ENCODE assay signal across 12 cellular contexts in genomic region chr11:65589444-65590239, GRCh38. TPM values are rescaled to one million over a fixed set of nuclear protein-coding genes. Genes with fewer than 3 reads are reported as not detected.
DNase-seq lines count a peak whose midpoint lies in the region; ATAC-seq, FAIRE-seq and TF ChIP-seq lines count a peak whose summit lies in the region.
"Had no signal": no experiment of that assay in that cellular context is flagged by ENCODE, and none has a peak within 500 bp of the region (broad histone marks: within the 10 kb centered on the region; RNA-seq: fewer than 3 reads in every experiment).

No MANE protein-coding gene starts in this region.

- DNase-seq in CD8-positive, alpha-beta T cell, result peak in 2 of 7 experiments; percentile 27 to 59
- DNase-seq in GM20000 (ENCODE audit: low spot score) (peak; percentile 87), HTR-8/SVneo (ENCODE audit: insufficient read length, low spot score) (no peak), dorsolateral prefrontal cortex (no peak), H54 (ENCODE audit: insufficient read length, low spot score) (no peak), DMS153 treated with DMSO at 0.1 percent for 48 hours (lab: John Stamatoyannopoulos, UW; ENCODE audit: unreplicated experiment) (no peak)
- peak; percentile 71 for DNase-seq in activated CD8-positive, alpha-beta memory T cell treated with anti-CD3 and anti-CD28 coated beads, Interleukin-2, amount 50 U/mL, for 48 hours
- peak; percentile 79 for DNase-seq in natural killer cell treated with Interleukin-12 subunit alpha and Interleukin-12 subunit beta and Interleukin-15 and Interleukin-18, amount 100 ng/mL, for 72 hours (ENCODE audit: low spot score)

- no peaks in the 10 kb centered on the region for H3K27me3 Mint-ChIP-seq in CD8-positive, alpha-beta T cell (ENCODE audit: low read depth)
- H3K27me3 Mint-ChIP-seq in natural killer cell treated with Interleukin-12 subunit alpha and Interleukin-12 subunit beta and Interleukin-15 and Interleukin-18, amount 100 ng/mL, for 72 hours, result no peaks in the 10 kb centered on the region

- no peak for FAIRE-seq in HTR-8/SVneo (lab: Jason Lieb, UNC)
- FAIRE-seq in H54 (lab: Jason Lieb, UNC), result no peak
- FAIRE-seq: D721Med had no signal

- H3K4me1 ChIP-seq in CD8-positive, alpha-beta T cell (ENCODE audit: insufficient read depth, low read length), result peaks cover 13% of the 10 kb centered on the region

- H3K9me3 ChIP-seq in CD8-positive, alpha-beta T cell (ENCODE audit: low read length), result no peaks in the 10 kb centered on the region

- TF ChIP-seq CTCF in CD8-positive, alpha-beta T cell (IDR thresholded peaks at IDR 0.05), result no peak
- TF ChIP-seq CTCF in GM20000 (IDR thresholded peaks at IDR 0.05; ENCODE audit: extremely low read depth, missing control alignments) (no peak), dorsolateral prefrontal cortex (IDR thresholded peaks at IDR 0.05 in 54 of 56, conservative IDR thresholded peaks at IDR 0.05 in 2 of 56; ENCODE audit: low read depth in 1 of 56, partially characterized antibody in 56 of 56) (no peak)

- no peak for TF ChIP-seq POLR2A in H54 (IDR thresholded peaks at IDR 0.05; ENCODE audit: low read depth, low read length)

- no peak overlapping the region for H3K4me3 Mint-ChIP-seq in CD8-positive, alpha-beta T cell
- peak overlapping the region; percentile 77 for H3K4me3 Mint-ChIP-seq in natural killer cell treated with Interleukin-12 subunit alpha and Interleukin-12 subunit beta and Interleukin-15 and Interleukin-18, amount 100 ng/mL, for 72 hours

- H3K27ac ChIP-seq in CD8-positive, alpha-beta T cell (ENCODE audit: low read depth, low read length), result no peak overlapping the region
- peak overlapping the region in 22 of 59 donors; percentile 2 to 71 (median 26) for H3K27ac ChIP-seq in dorsolateral prefrontal cortex
- H3K27ac ChIP-seq: cardiac muscle cell, SK-N-MC had no signal

- H3K4me3 ChIP-seq in CD8-positive, alpha-beta T cell (ENCODE audit: low read depth, low read length), result no peak overlapping the region
- H3K4me3 ChIP-seq in dorsolateral prefrontal cortex, result no peak overlapping the region
- H3K4me3 ChIP-seq: cardiac muscle cell, SK-N-MC had no signal

- peaks cover 21% of the 10 kb centered on the region for H3K4me1 Mint-ChIP-seq in CD8-positive, alpha-beta T cell (ENCODE audit: low read depth)
- H3K4me1 Mint-ChIP-seq in natural killer cell treated with Interleukin-12 subunit alpha and Interleukin-12 subunit beta and Interleukin-15 and Interleukin-18, amount 100 ng/mL, for 72 hours (ENCODE audit: low read depth in 2 of 2), result peaks cover 27 to 30% of the 10 kb centered on the region in 2 donors

- no peak overlapping the region for H3K27ac Mint-ChIP-seq in CD8-positive, alpha-beta T cell
- H3K27ac Mint-ChIP-seq in natural killer cell treated with Interleukin-12 subunit alpha and Interleukin-12 subunit beta and Interleukin-15 and Interleukin-18, amount 100 ng/mL, for 72 hours, result peak overlapping the region; percentile 93 to 96
- H3K27ac Mint-ChIP-seq: progenitor cell of endocrine pancreas had no signal

- intact Hi-C loops in CD8-positive, alpha-beta T cell (cut with DNase I, micrococcal nuclease), result loop anchor here in 1 of 2 experiments (2.0 kb wide), 1 partner anchor 223 kb away; no protein-coding TSS in a partner anchor
- intact Hi-C loops in dorsolateral prefrontal cortex (cut with DNase I), result loop anchor here (2.0 to 10.0 kb wide), 2 partner anchors 15 to 55 kb away; no protein-coding TSS in a partner anchor

- no peaks in the 10 kb centered on the region for H3K9me3 Mint-ChIP-seq in CD8-positive, alpha-beta T cell
- H3K9me3 Mint-ChIP-seq in natural killer cell treated with Interleukin-12 subunit alpha and Interleukin-12 subunit beta and Interleukin-15 and Interleukin-18, amount 100 ng/mL, for 72 hours, result no peaks in the 10 kb centered on the region

- ATAC-seq in CD8-positive, alpha-beta T cell, result peak; percentile 57
- ATAC-seq in natural killer cell treated with Interleukin-12 subunit alpha and Interleukin-12 subunit beta and Interleukin-15 and Interleukin-18, amount 100 ng/mL, for 72 hours, result peak; percentile 43 to 54

- H3K27me3 ChIP-seq in CD8-positive, alpha-beta T cell (ENCODE audit: insufficient read depth, low read length), result no peaks in the 10 kb centered on the region
- H3K27me3 ChIP-seq in dorsolateral prefrontal cortex, result no peaks in the 10 kb centered on the region

- CTCF ChIA-PET in CD8-positive, alpha-beta T cell (lab: Charles Lee), result interaction anchor here (0.9 to 7.8 kb wide), 10 partner anchors 13 to 223 kb away, joined by 4 to 139 read pairs (median 14); partner anchors contain the start of genes EHBP1L1, FAM89B and ZNRD2

- peaks cover 23% of the 10 kb centered on the region for H3K36me3 Mint-ChIP-seq in CD8-positive, alpha-beta T cell
- H3K36me3 Mint-ChIP-seq in natural killer cell treated with Interleukin-12 subunit alpha and Interleukin-12 subunit beta and Interleukin-15 and Interleukin-18, amount 100 ng/mL, for 72 hours, result no peaks in the 10 kb centered on the region

- H3K36me3 ChIP-seq in CD8-positive, alpha-beta T cell (ENCODE audit: insufficient read depth, low read length), result peaks cover 7% of the 10 kb centered on the region
- H3K36me3 ChIP-seq: cardiac muscle cell had no signal

- POLR2A ChIA-PET in CD8-positive, alpha-beta T cell (lab: Charles Lee), result interaction anchor here (0.7 to 4.6 kb wide), 6 partner anchors 13 to 132 kb away, joined by 3 to 30 read pairs (median 4); partner anchors contain the start of gene EHBP1L1

RNA-seq across cellular contexts. Expression of gene KCNK7, which starts 6.0 kb away (rescaled TPM):
- total RNA-seq in CD8-positive, alpha-beta T cell, result 10 to 100 TPM in 1 of 2 experiments, 1 to 10 TPM in 1; 9.1 to 11.1 TPM
- 1 to 10 TPM; 2.3 to 2.8 TPM for total RNA-seq in natural killer cell treated with Interleukin-12 subunit alpha and Interleukin-12 subunit beta and Interleukin-15 and Interleukin-18, amount 100 ng/mL, for 72 hours
- 10 to 100 TPM in 3 of 120 experiments, 1 to 10 TPM in 114, under 1 TPM in 3; 0.74 to 10.5 (median 4.1) TPM for total RNA-seq in dorsolateral prefrontal cortex
- total RNA-seq: cardiac muscle cell had no signal

RNA-seq across cellular contexts. Expression of gene EHBP1L1, which starts 13.8 kb away (rescaled TPM):
- 10 to 100 TPM; 64.7 to 65.1 TPM for total RNA-seq in CD8-positive, alpha-beta T cell
- total RNA-seq in natural killer cell treated with Interleukin-12 subunit alpha and Interleukin-12 subunit beta and Interleukin-15 and Interleukin-18, amount 100 ng/mL, for 72 hours, result 100 to 1,000 TPM; 156 to 188 TPM
- 10 to 100 TPM; 17.3 to 49.0 (median 28.4) TPM for total RNA-seq in dorsolateral prefrontal cortex

RNA-seq across cellular contexts. Expression of gene FAM89B, which starts 17.3 kb away (rescaled TPM):
- 10 to 100 TPM; 20.6 to 20.8 TPM for total RNA-seq in CD8-positive, alpha-beta T cell
- 10 to 100 TPM; 38.0 to 71.5 TPM for total RNA-seq in natural killer cell treated with Interleukin-12 subunit alpha and Interleukin-12 subunit beta and Interleukin-15 and Interleukin-18, amount 100 ng/mL, for 72 hours
- 100 to 1,000 TPM in 1 of 120 experiments, 10 to 100 TPM in 119; 35.7 to 101 (median 59.6) TPM for total RNA-seq in dorsolateral prefrontal cortex

RNA-seq across cellular contexts. Expression of gene ZNRD2, which starts 19.4 kb away (rescaled TPM):
- total RNA-seq in CD8-positive, alpha-beta T cell, result 10 to 100 TPM; 35.6 to 41.4 TPM
- total RNA-seq in natural killer cell treated with Interleukin-12 subunit alpha and Interleukin-12 subunit beta and Interleukin-15 and Interleukin-18, amount 100 ng/mL, for 72 hours, result 10 to 100 TPM; 55.8 to 89.3 TPM
- 10 to 100 TPM; 22.6 to 74.8 (median 38.1) TPM for total RNA-seq in dorsolateral prefrontal cortex

RNA-seq across cellular contexts. Expression of gene MAP3K11, which starts 24.4 kb away (rescaled TPM):
- total RNA-seq in CD8-positive, alpha-beta T cell, result 10 to 100 TPM; 56.6 to 65.7 TPM
- total RNA-seq in natural killer cell treated with Interleukin-12 subunit alpha and Interleukin-12 subunit beta and Interleukin-15 and Interleukin-18, amount 100 ng/mL, for 72 hours, result 10 to 100 TPM; 81.1 to 83.3 TPM
- total RNA-seq in dorsolateral prefrontal cortex, result 100 to 1,000 TPM in 4 of 120 experiments, 10 to 100 TPM in 116; 30.9 to 133 (median 57.4) TPM

Comparison
In these comparisons a context has a peak if more than half of its experiments do, and no peak if none do; other contexts are left out.
1. DNase-seq: peak in GM20000 (single experiment), activated CD8-positive, alpha-beta memory T cell treated with anti-CD3 and anti-CD28 coated beads, Interleukin-2, amount 50 U/mL, for 48 hours (single experiment) and natural killer cell treated with Interleukin-12 subunit alpha and Interleukin-12 subunit beta and Interleukin-15 and Interleukin-18, amount 100 ng/mL, for 72 hours (single experiment); none in HTR-8/SVneo (single experiment), dorsolateral prefrontal cortex (0 of 10), H54 (single experiment) and DMS153 treated with DMSO at 0.1 percent for 48 hours (single experiment).